ENCODE assay signal across 11 cellular contexts in genomic region chr1:34165422-34165921, GRCh38. TPM values are rescaled to one million over a fixed set of nuclear protein-coding genes. Genes with fewer than 3 reads are reported as not detected.
A peak's percentile ranks its signal among the peaks of the same experiment; 100 is the strongest.
DNase-seq lines count a peak whose midpoint lies in the region; ATAC-seq and TF ChIP-seq lines count a peak whose summit lies in the region.
"Had no signal": no experiment of that assay in that cellular context is flagged by ENCODE, and none has a peak within 500 bp of the region (broad histone marks: within the 10 kb centered on the region; RNA-seq: fewer than 3 reads in every experiment).

No MANE protein-coding gene starts in this region.

- peak overlapping the region; percentile 88 to 96 (median 91) for H3K4me3 Mint-ChIP-seq in brain

- peaks cover 49% of the 10 kb centered on the region for H3K4me1 Mint-ChIP-seq in brain

- WGBS in heart left ventricle, 4 donors: 0 to 4% (median 2%) methylated on average over 10 to 13 of the region's 13 CpGs
- WGBS in mesodermal cell (ENCODE audit: insufficient coverage in 2 of 2), 2 experiments: 0 to 6% methylated on average over 2 to 5 of the region's 13 CpGs

- H3K4me3 ChIP-seq in heart left ventricle (peak overlapping the region in 11 of 12 donors; percentile 18 to 56 (median 42)), mesodermal cell (ENCODE audit: extremely low read depth, insufficient read depth, low read length, poor library complexity, severe bottlenecking) (peak overlapping the region; percentile 52), upper lobe of right lung (peak overlapping the region; percentile 40)
- H3K4me3 ChIP-seq: body of pancreas had no signal

- DNase-seq in heart left ventricle (no peak), left ventricle myocardium superior (no peak), upper lobe of right lung (no peak), UCSD-AML1 (lab: John Stamatoyannopoulos, UW; ENCODE audit: unreplicated experiment) (no peak), NCI-H1436 treated with DMSO at 0.1 percent for 48 hours (lab: John Stamatoyannopoulos, UW) (no peak)
- DNase-seq: DND-41, kidney glomerular epithelial cell had no signal

- H3K27ac ChIP-seq in heart left ventricle: no peak overlapping the region
- H3K27ac ChIP-seq in mesodermal cell (ENCODE audit: low read depth, low read length, severe bottlenecking): no peak overlapping the region
- H3K27ac ChIP-seq in upper lobe of right lung: no peak overlapping the region
- H3K27ac ChIP-seq: body of pancreas had no signal

- no peaks in the 10 kb centered on the region for H3K36me3 Mint-ChIP-seq in brain

- intact Hi-C loops in heart left ventricle (cut with DNase I): loop anchor here in 5 of 10 donors (10.0 kb wide), 4 partner anchors 291 to 531 kb away; no protein-coding TSS in a partner anchor
- intact Hi-C loops in left ventricle myocardium superior (cut with micrococcal nuclease): no loop called here
- intact Hi-C loops in upper lobe of right lung (cut with DNase I): no loop called here

- H3K4me1 ChIP-seq in heart left ventricle (peaks cover 2 to 42% (median 18%) of the 10 kb centered on the region in 12 donors), mesodermal cell (ENCODE audit: control insufficient read depth, insufficient read depth, low read length, poor library complexity, severe bottlenecking) (peaks cover 16% of the 10 kb centered on the region), upper lobe of right lung (peaks cover 19% of the 10 kb centered on the region)

- no peaks in the 10 kb centered on the region for H3K36me3 ChIP-seq in heart left ventricle
- no peaks in the 10 kb centered on the region for H3K36me3 ChIP-seq in mesodermal cell (ENCODE audit: control insufficient read depth, insufficient read depth, low read length)
- no peaks in the 10 kb centered on the region for H3K36me3 ChIP-seq in upper lobe of right lung

- no peaks in the 10 kb centered on the region for H3K9me3 ChIP-seq in heart left ventricle
- no peaks in the 10 kb centered on the region for H3K9me3 ChIP-seq in mesodermal cell (ENCODE audit: control insufficient read depth, low read length)
- H3K9me3 ChIP-seq in upper lobe of right lung: no peaks in the 10 kb centered on the region
- H3K9me3 ChIP-seq: body of pancreas had no signal

- peak overlapping the region; percentile 70 to 93 (median 91) for H3K27ac Mint-ChIP-seq in brain

- peaks cover 58% of the 10 kb centered on the region for H3K27me3 Mint-ChIP-seq in brain

- H3K27me3 ChIP-seq in heart left ventricle (peaks cover 8 to 93% (median 63%) of the 10 kb centered on the region in 9 donors), upper lobe of right lung (peaks cover 67% of the 10 kb centered on the region)

- ATAC-seq in heart left ventricle: no peak
- no peak for ATAC-seq in left ventricle myocardium superior
- ATAC-seq in upper lobe of right lung: no peak
- no peak for ATAC-seq in GM21390 (IDR thresholded peaks at IDR 0.05; ENCODE audit: unreplicated experiment)
- ATAC-seq: body of pancreas had no signal

- TF ChIP-seq POLR2A in heart left ventricle (IDR thresholded peaks at IDR 0.05): no peak

- TF ChIP-seq CTCF in heart left ventricle (IDR thresholded peaks at IDR 0.05) (no peak), brain (conservative IDR thresholded peaks at IDR 0.05) (no peak), upper lobe of right lung (IDR thresholded peaks at IDR 0.05) (no peak)

- H3K9me3 Mint-ChIP-seq in brain: no peaks in the 10 kb centered on the region

RNA-seq across cellular contexts. Expression of gene CSMD2, which starts 0.4 kb away (rescaled TPM):
- total RNA-seq in heart left ventricle (under 1 TPM; 0.02 to 0.79 (median 0.31) TPM), left ventricle myocardium superior (0.22 TPM), upper lobe of right lung (0.67 TPM)
- polyA plus RNA-seq in heart left ventricle (under 1 TPM; 0.07 to 0.11 TPM), brain (ENCODE audit: insufficient read depth, low read depth, low replicate concordance) (7.8 TPM)
- polyA plus RNA-seq in mesodermal cell (2013, experiment 1 of 2): 3.0 TPM
- 2.4 TPM for polyA plus RNA-seq in mesodermal cell (2013, experiment 2 of 2)

RNA-seq across cellular contexts. Expression of gene C1orf94, which starts 11.2 kb away (rescaled TPM):
- total RNA-seq in heart left ventricle (not detected), left ventricle myocardium superior (not detected), upper lobe of right lung (not detected)
- polyA plus RNA-seq in heart left ventricle (not detected), brain (ENCODE audit: insufficient read depth, low read depth, low replicate concordance) (3.4 TPM)
- polyA plus RNA-seq in mesodermal cell (2013, experiment 1 of 2): 0.55 TPM
- 0.30 TPM for polyA plus RNA-seq in mesodermal cell (2013, experiment 2 of 2)
- total RNA-seq: body of pancreas had no signal
